In genomic region chrX:11267311-11267910, GRCh38 we compare ENCODE assay signal across 24 cellular contexts. TPM values are rescaled to one million over a fixed set of nuclear protein-coding genes. Genes with fewer than 3 reads are reported as not detected.
A peak's percentile ranks its signal among the peaks of the same experiment; 100 is the strongest.
DNase-seq lines count a peak whose midpoint lies in the region; ATAC-seq, FAIRE-seq and TF ChIP-seq lines count a peak whose summit lies in the region.
"Had no signal": no experiment of that assay in that cellular context is flagged by ENCODE, and none has a peak within 500 bp of the region (broad histone marks: within the 10 kb centered on the region; RNA-seq: fewer than 3 reads in every experiment).

No MANE protein-coding gene starts in this region.

- peak overlapping the region; percentile 82 for H3K27ac Mint-ChIP-seq in Calu3 (ENCODE audit: unreplicated experiment)
- no peak overlapping the region for H3K27ac Mint-ChIP-seq in astrocyte (ENCODE audit: unreplicated experiment)
- H3K27ac Mint-ChIP-seq: activated CD8-positive, alpha-beta T cell treated with anti-CD3 and anti-CD28 coated beads, Interleukin-2, amount 10 ng/mL, durations not matched to agents 7 days and 5 days; CD4-positive, alpha-beta memory T cell had no signal

- no peak overlapping the region for H3K27ac ChIP-seq in astrocyte (ENCODE audit: low read depth, low read length)

- H3K36me3 Mint-ChIP-seq in Calu3 (ENCODE audit: insufficient read depth, unreplicated experiment): no peaks in the 10 kb centered on the region
- no peaks in the 10 kb centered on the region for H3K36me3 Mint-ChIP-seq in astrocyte (ENCODE audit: low read depth, unreplicated experiment)
- H3K36me3 Mint-ChIP-seq: CD4-positive, alpha-beta memory T cell had no signal

- no peak for TF ChIP-seq CTCF in Calu3 (IDR thresholded peaks at IDR 0.05; ENCODE audit: unreplicated experiment)
- TF ChIP-seq CTCF in astrocyte (IDR thresholded peaks at IDR 0.05; ENCODE audit: insufficient read depth, low read depth, low read length): no peak
- no peak for TF ChIP-seq CTCF in kidney epithelial cell (IDR thresholded peaks at IDR 0.05; ENCODE audit: insufficient read depth, low read length, poor library complexity, severe bottlenecking)

- CTCF ChIA-PET in Calu3 (lab: Charles Lee): interaction anchor here (0.5 kb wide), 1 partner anchor 118 kb away, joined by 3 read pairs; no protein-coding TSS in a partner anchor

- H3K4me1 Mint-ChIP-seq in Calu3 (ENCODE audit: low read depth, unreplicated experiment): peaks cover 23% of the 10 kb centered on the region
- peaks cover 9% of the 10 kb centered on the region for H3K4me1 Mint-ChIP-seq in astrocyte (ENCODE audit: low read depth, unreplicated experiment)
- H3K4me1 Mint-ChIP-seq: CD4-positive, alpha-beta memory T cell had no signal

- H3K9me3 ChIP-seq in astrocyte (ENCODE audit: insufficient read depth, low read depth, low read length): no peaks in the 10 kb centered on the region
- H3K9me3 ChIP-seq: prostate gland, tibial artery had no signal

- no peak overlapping the region for H2AFZ ChIP-seq in astrocyte (ENCODE audit: low read depth, low read length)

- H3K27me3 ChIP-seq in astrocyte (ENCODE audit: insufficient read depth, low read length) (no peaks in the 10 kb centered on the region), kidney epithelial cell (ENCODE audit: control insufficient read depth, insufficient read depth, low read length) (no peaks in the 10 kb centered on the region)
- H3K27me3 ChIP-seq: tibial artery had no signal

- no peak for DNase-seq in Calu3
- no peak for DNase-seq in astrocyte (ENCODE audit: low read depth)
- DNase-seq in kidney epithelial cell (ENCODE audit: low read depth): peak; percentile 7
- no peak for DNase-seq in activated T-cell treated with anti-CD3 and anti-CD28 coated beads, Interleukin-2, amount 50 U/mL, for 48 hours
- no peak for DNase-seq in superior temporal gyrus (ENCODE audit: extremely low spot score)
- DNase-seq: activated CD8-positive, alpha-beta T cell treated with anti-CD3 and anti-CD28 coated beads, Interleukin-2, amount 10 ng/mL, durations not matched to agents 7 days and 5 days; activated naive CD4-positive, alpha-beta T cell treated with Interleukin-2 at 50 U/mL for 16 hours; activated T-cell treated with anti-CD3 and anti-CD28 coated beads, Interleukin-2, amount 50 U/mL, for 1 hour; CD4-positive, alpha-beta memory T cell; central memory CD4-positive, alpha-beta T cell; DMS53; NCI-H1436 treated with DMSO at 0.1 percent for 48 hours; NCI-H2171; NCI-H526 treated with DMSO at 0.1 percent for 48 hours; small intestine; stimulated activated naive CD8-positive, alpha-beta T cell treated with anti-CD3 and anti-CD28 coated beads, Interleukin-15, Interleukin-2, amounts not matched to agents 100 U/mL and 50 U/mL, for 24 hours; T-helper 9 cell; tibial artery had no signal

- no peak overlapping the region for H3K4me2 ChIP-seq in astrocyte (ENCODE audit: low read length)

- H3K9me3 Mint-ChIP-seq in Calu3 (ENCODE audit: low read depth, unreplicated experiment) (no peaks in the 10 kb centered on the region), astrocyte (ENCODE audit: unreplicated experiment) (no peaks in the 10 kb centered on the region)
- H3K9me3 Mint-ChIP-seq: CD4-positive, alpha-beta memory T cell; nephron had no signal

- peak; percentile 81 for FAIRE-seq in astrocyte (lab: Jason Lieb, UNC)
- FAIRE-seq: small intestine had no signal

- H4K20me1 ChIP-seq in astrocyte (ENCODE audit: insufficient read depth, low read length): no peaks in the 10 kb centered on the region

- H3K36me3 ChIP-seq in astrocyte (ENCODE audit: insufficient read depth, low read length) (no peaks in the 10 kb centered on the region), kidney epithelial cell (ENCODE audit: control insufficient read depth, insufficient read depth, low read length) (no peaks in the 10 kb centered on the region)
- H3K36me3 ChIP-seq: prostate gland, tibial artery had no signal

- H3K79me2 ChIP-seq in astrocyte (ENCODE audit: insufficient read depth, low read length): no peaks in the 10 kb centered on the region

- ATAC-seq in HG03354 (IDR thresholded peaks at IDR 0.05; ENCODE audit: poor library complexity, severe bottlenecking, unreplicated experiment) (peak; percentile 56), GM18511 (IDR thresholded peaks at IDR 0.05; ENCODE audit: unreplicated experiment) (no peak), GM19455 (IDR thresholded peaks at IDR 0.05; ENCODE audit: unreplicated experiment) (no peak)
- ATAC-seq: activated CD8-positive, alpha-beta T cell treated with anti-CD3 and anti-CD28 coated beads, Interleukin-2, amount 10 ng/mL, durations not matched to agents 7 days and 5 days; stimulated activated naive CD8-positive, alpha-beta T cell treated with anti-CD3 and anti-CD28 coated beads, Interleukin-15, Interleukin-2, amounts not matched to agents 100 U/mL and 50 U/mL, for 24 hours had no signal

- no peak overlapping the region for H3K4me3 ChIP-seq in astrocyte (ENCODE audit: insufficient read depth, low read depth, low read length)
- no peak overlapping the region for H3K4me3 ChIP-seq in kidney epithelial cell (ENCODE audit: low read depth, low read length)
- H3K4me3 ChIP-seq: prostate gland, tibial artery had no signal

- H3K9ac ChIP-seq in astrocyte (ENCODE audit: low read length): no peak overlapping the region

- BruUV-seq in Calu3 (replicated peaks; lab: Mats Ljungman, UMichigan): no TSS peak

- intact Hi-C loops in Calu3 (cut with micrococcal nuclease; ENCODE audit: unreplicated experiment): loop anchor here (10.0 kb wide), 1 partner anchor 123 kb away; no protein-coding TSS in a partner anchor

- H3K27me3 Mint-ChIP-seq in Calu3 (ENCODE audit: unreplicated experiment) (no peaks in the 10 kb centered on the region), astrocyte (ENCODE audit: low read depth, unreplicated experiment) (no peaks in the 10 kb centered on the region)
- H3K27me3 Mint-ChIP-seq: CD4-positive, alpha-beta memory T cell had no signal

- no peak overlapping the region for H3K4me3 Mint-ChIP-seq in Calu3 (ENCODE audit: low read depth, unreplicated experiment)
- no peak overlapping the region for H3K4me3 Mint-ChIP-seq in astrocyte (ENCODE audit: unreplicated experiment)
- H3K4me3 Mint-ChIP-seq: activated CD8-positive, alpha-beta T cell treated with anti-CD3 and anti-CD28 coated beads, Interleukin-2, amount 10 ng/mL, durations not matched to agents 7 days and 5 days; CD4-positive, alpha-beta memory T cell; nephron had no signal

- H3K4me1 ChIP-seq in astrocyte (ENCODE audit: insufficient read depth, low read length): peaks cover 3% of the 10 kb centered on the region
- H3K4me1 ChIP-seq: prostate gland had no signal

RNA-seq across cellular contexts. Expression of gene AMELX, which starts 25.8 kb away (rescaled TPM):
- total RNA-seq in Calu3 (2022) (not detected in 2 replicates), astrocyte (not detected in 2 replicates), kidney epithelial cell (not detected in 2 replicates)
- total RNA-seq: activated CD8-positive, alpha-beta T cell treated with anti-CD3 and anti-CD28 coated beads, Interleukin-2, amount 10 ng/mL, durations not matched to agents 7 days and 5 days; CD4-positive, alpha-beta memory T cell; prostate gland; SK-MEL-5 had no signal
